1 cellular context compared by ENCODE assay signal in the genomic region with DNA sequence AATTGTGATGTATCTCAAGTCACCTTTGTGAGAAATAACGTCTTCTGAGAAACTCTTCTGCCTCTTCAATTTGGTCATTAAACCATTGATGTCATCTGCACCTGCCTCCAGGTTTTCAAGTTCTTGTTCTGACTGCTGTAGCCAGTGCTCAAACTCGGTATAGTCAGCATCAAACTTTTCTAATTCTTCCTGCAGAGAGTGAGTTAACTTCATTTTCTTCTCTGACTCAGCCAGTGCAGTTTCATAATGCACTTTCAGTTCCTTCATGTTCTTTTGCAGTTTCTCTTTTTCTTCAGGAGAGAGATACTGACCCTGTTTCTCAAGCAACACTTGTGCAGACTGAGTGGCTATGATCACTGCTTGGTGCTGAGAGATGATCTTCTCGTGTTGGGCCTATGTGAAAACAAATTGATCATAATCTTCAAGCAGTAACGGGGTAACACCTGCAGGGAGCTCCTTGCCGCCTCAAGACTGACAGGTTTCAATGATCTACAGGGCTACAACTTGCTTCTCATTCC.
TF ChIP-seq lines count a peak whose summit lies in the region.

No MANE protein-coding gene starts in this region.

TF ChIP-seq in HepG2, 621 proteins besides CTCF, POLR2A, EP300 and RAD21 (continued from another document):
- TF ChIP-seq FOSL1 (CRISPR knock-in tag; IDR thresholded peaks at IDR 0.05; ENCODE audit: borderline replicate concordance) (no peak), KLF6 (CRISPR knock-in tag; IDR thresholded peaks at IDR 0.05) (no peak)
